36 cellular contexts compared by ENCODE assay signal in the genomic region with DNA sequence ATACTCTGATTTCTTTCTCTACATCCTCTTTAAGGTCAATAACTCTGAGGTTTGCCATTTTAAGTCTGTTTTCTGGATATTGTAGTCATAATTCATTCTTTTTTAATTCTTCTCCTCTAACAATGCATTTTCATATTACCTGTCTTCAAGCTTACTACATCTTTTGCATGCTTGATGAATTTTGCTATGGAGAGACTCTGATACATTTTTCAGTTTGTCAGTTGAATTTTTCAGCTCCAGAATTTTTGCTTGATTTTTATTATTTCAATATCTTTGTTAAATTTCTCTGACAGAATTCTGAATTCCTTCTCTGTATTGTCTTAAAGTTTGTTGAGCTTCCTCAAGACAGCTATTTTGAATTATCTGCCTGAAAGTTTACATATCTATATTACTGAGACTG.
"Had no signal": no experiment of that assay in that cellular context is flagged by ENCODE, and none has a peak within 500 bp of the region (broad histone marks: within the 10 kb centered on the region; RNA-seq: fewer than 3 reads in every experiment).

No MANE protein-coding gene starts in this region.

- DNase-seq: Karpas-422, Kasumi-1, MG63, MM.1S, MV-4-11, NCI-H1048, NCI-H1092, NCI-H1092 treated with DMSO at 0.1 percent for 48 hours, NCI-H1105, NCI-H1105 treated with DMSO at 0.1 percent for 48 hours, NCI-H1417, NCI-H1417 treated with DMSO at 0.1 percent for 48 hours, NCI-H1436, NCI-H1436 treated with DMSO at 0.1 percent for 48 hours, NCI-H146, NCI-H1694, NCI-H1694 treated with DMSO at 0.1 percent for 48 hours, NCI-H187, NCI-H187 treated with DMSO at 0.1 percent for 48 hours, NCI-H1930, NCI-H2029, NCI-H2029 treated with DMSO at 0.1 percent for 48 hours, NCI-H2081, NCI-H2081 treated with DMSO at 0.1 percent for 48 hours, NCI-H2107, NCI-H2171, NCI-H2171 treated with DMSO at 0.1 percent for 48 hours, NCI-H2227 treated with DMSO at 0.1 percent for 48 hours, NCI-H226, NCI-H345, NCI-H446, NCI-H446 treated with DMSO at 0.1 percent for 48 hours, NCI-H510A, NCI-H510A treated with DMSO at 0.1 percent for 48 hours, NCI-H524, NCI-H524 treated with DMSO at 0.1 percent for 48 hours had no signal

- H3K36me3 ChIP-seq: MG63 had no signal

- H3K4me3 ChIP-seq: MG63 had no signal

- H3K27me3 ChIP-seq: MG63 had no signal

- H3K9me3 ChIP-seq: MG63 had no signal
